Comparison of ENCODE assay signal across 30 cellular contexts in the genomic region with DNA sequence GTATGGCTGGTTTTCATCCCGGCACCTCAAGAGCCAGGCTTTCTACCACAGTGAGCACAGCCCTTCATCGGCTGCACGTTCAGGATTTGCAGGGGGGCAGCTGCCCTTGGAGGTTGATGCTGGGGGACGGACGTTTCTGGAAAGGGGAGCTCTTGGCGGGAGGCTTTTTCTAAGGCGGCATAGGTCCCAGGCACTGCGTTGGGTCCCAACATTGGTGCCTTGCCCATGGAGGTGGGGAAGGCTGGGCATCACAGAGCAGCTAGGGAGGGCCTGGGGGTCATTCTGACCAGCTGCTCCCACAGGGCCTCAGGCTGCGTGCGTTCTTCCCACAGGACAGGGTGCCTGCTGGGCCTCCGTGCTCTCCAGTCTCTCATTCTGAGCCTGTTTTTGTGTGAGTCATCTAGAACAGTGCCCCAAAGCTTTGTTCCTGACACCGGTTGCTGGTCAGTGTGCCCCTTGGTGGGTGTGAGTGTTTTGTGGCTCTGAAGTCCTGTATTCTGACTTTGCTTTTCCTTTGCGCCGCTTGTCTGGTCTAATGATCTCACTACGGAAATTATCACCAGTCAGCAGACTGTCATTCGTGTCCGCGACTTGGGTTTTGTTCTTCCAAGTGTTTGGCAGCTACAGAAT.
DNase-seq lines count a peak whose midpoint lies in the region; ATAC-seq, FAIRE-seq and TF ChIP-seq lines count a peak whose summit lies in the region.
"Had no signal": no experiment of that assay in that cellular context is flagged by ENCODE, and none has a peak within 500 bp of the region (broad histone marks: within the 10 kb centered on the region; RNA-seq: fewer than 3 reads in every experiment).

No MANE protein-coding gene starts in this region.

- DNase-seq in Right ventricle myocardium inferior (ENCODE audit: missing footprints) (peak; percentile 18), left cardiac atrium (no peak), kidney (peak; percentile 62), posterior vena cava (ENCODE audit: low spot score) (peak; percentile 64), SKM-1 treated with dmso at 0.1 percent for 144 hours (lab: John Stamatoyannopoulos, UW; ENCODE audit: unreplicated experiment) (no peak), mesenteric fat pad (ENCODE audit: low spot score) (no peak), SHP77 treated with DMSO at 0.1 percent for 48 hours (lab: John Stamatoyannopoulos, UW) (no peak)
- DNase-seq: activated CD4-positive, alpha-beta T cell treated with anti-CD3 and anti-CD28 coated beads for 48 hours; activated naive CD4-positive, alpha-beta T cell; activated T-cell treated with anti-CD3 and anti-CD28 coated beads, Interleukin-2, amount 50 U/mL, for 4 hours; amniotic stem cell; CD4-positive, alpha-beta T cell; foreskin keratinocyte; HCEC 1CT; left colon; NCI-H1417; NCI-H2081; NCI-H2227 treated with DMSO at 0.1 percent for 48 hours; NCI-H774; stimulated activated naive CD4-positive, alpha-beta T cell; testis; uterus had no signal

- no peak for TF ChIP-seq CTCF in kidney (IDR thresholded peaks at IDR 0.05; ENCODE audit: borderline replicate concordance, extremely low read depth, insufficient read depth)

- H3K4me3 ChIP-seq in kidney (ENCODE audit: low read length in 2 of 2): no peak overlapping the region
- H3K4me3 ChIP-seq: esophagus muscularis mucosa, SK-N-MC, testis, uterus had no signal

- no peak overlapping the region for H3K27ac ChIP-seq in kidney (ENCODE audit: low read depth in 2 of 2, low read length in 2 of 2)
- H3K27ac ChIP-seq: esophagus muscularis mucosa, foreskin keratinocyte, KMS-11, SK-N-MC, testis, uterus had no signal

- no peak for ATAC-seq in Right ventricle myocardium inferior
- no peak for ATAC-seq in left cardiac atrium
- no peak for ATAC-seq in HG02884 (IDR thresholded peaks at IDR 0.05; ENCODE audit: unreplicated experiment)
- ATAC-seq: activated T-cell treated with anti-CD3 and anti-CD28 coated beads, Interleukin-2, amount 50 U/mL, for 4 hours; foreskin keratinocyte; left colon; naive thymus-derived CD8-positive, alpha-beta T cell; right cardiac atrium had no signal

- H3K9ac ChIP-seq in kidney (ENCODE audit: low read length in 2 of 2): no peak overlapping the region
- H3K9ac ChIP-seq: KMS-11 had no signal

- no peaks in the 10 kb centered on the region for H3K36me3 ChIP-seq in kidney (ENCODE audit: control insufficient read depth in 1 of 2, insufficient read depth in 2 of 2, low read length in 2 of 2)
- H3K36me3 ChIP-seq: uterus had no signal

- H3K9me3 ChIP-seq in kidney (ENCODE audit: control insufficient read depth in 1 of 2, low read length in 2 of 2): no peaks in the 10 kb centered on the region
- H3K9me3 ChIP-seq: esophagus muscularis mucosa, testis, uterus had no signal

- FAIRE-seq in kidney (lab: Jason Lieb, UNC): no peak
- FAIRE-seq: A204.1, D721Med had no signal

- intact Hi-C loops in Right ventricle myocardium inferior (cut with DNase I): no loop called here
- intact Hi-C loops in left cardiac atrium (cut with DNase I): no loop called here
- intact Hi-C loops in kidney (cut with DNase I): no loop called here
- intact Hi-C loops in posterior vena cava (cut with DNase I): no loop called here

- H3K4me1 ChIP-seq in kidney (ENCODE audit: control insufficient read depth in 1 of 2, insufficient read depth in 1 of 2, low read depth in 1 of 2, low read length in 2 of 2): peaks cover 0 to 7% of the 10 kb centered on the region in 2 donors
- H3K4me1 ChIP-seq: testis, uterus had no signal

Comparison
In these comparisons a context has a peak if more than half of its experiments do, and no peak if none do; other contexts are left out.
1. DNase-seq: peak in Right ventricle myocardium inferior (single experiment), kidney (single experiment) and posterior vena cava (single experiment); none in left cardiac atrium (single experiment), SKM-1 treated with dmso at 0.1 percent for 144 hours (single experiment), mesenteric fat pad (single experiment) and SHP77 treated with DMSO at 0.1 percent for 48 hours (single experiment).